In genomic region chr19:3547767-3548282, GRCh38 we compare ENCODE assay signal across 13 cellular contexts. TPM values are rescaled to one million over a fixed set of nuclear protein-coding genes. Genes with fewer than 3 reads are reported as not detected.
"Had no signal": no experiment of that assay in that cellular context is flagged by ENCODE, and none has a peak within 500 bp of the region (broad histone marks: within the 10 kb centered on the region; RNA-seq: fewer than 3 reads in every experiment).

No MANE protein-coding gene starts in this region.

- H3K4me1 ChIP-seq: colonic mucosa, upper lobe of right lung had no signal

- DNase-seq: activated CD4-positive, alpha-beta T cell treated with anti-CD3 and anti-CD28 coated beads for 1 hour; colonic mucosa; effector memory CD8-positive, alpha-beta T cell had no signal

- H3K27me3 ChIP-seq: cardiac muscle cell, colonic mucosa, gastroesophageal sphincter, upper lobe of right lung had no signal

- H3K36me3 ChIP-seq: cardiac muscle cell, colonic mucosa had no signal

- H3K27ac ChIP-seq: cardiac muscle cell, colonic mucosa, gastroesophageal sphincter, upper lobe of right lung had no signal

- H3K27me3 Mint-ChIP-seq: activated naive CD8-positive, alpha-beta T cell treated with anti-CD3 and anti-CD28 coated beads, Interleukin-2, amount 50 U/mL, for 24 hours; effector memory CD8-positive, alpha-beta T cell; T-cell had no signal

- ATAC-seq: activated naive CD8-positive, alpha-beta T cell treated with anti-CD3 and anti-CD28 coated beads, Interleukin-2, amount 50 U/mL, for 24 hours; effector memory CD8-positive, alpha-beta T cell; gastroesophageal sphincter had no signal

- H3K9me3 Mint-ChIP-seq: activated naive CD8-positive, alpha-beta T cell treated with anti-CD3 and anti-CD28 coated beads, Interleukin-2, amount 50 U/mL, for 24 hours; effector memory CD8-positive, alpha-beta T cell; stimulated activated effector memory CD8-positive, alpha-beta T cell treated with anti-CD3 and anti-CD28 coated beads, Interleukin-12 subunit alpha, Interleukin-12 subunit beta, amount 100 ng/mL, for 72 hours; T-cell had no signal

- H3K4me3 Mint-ChIP-seq: activated naive CD8-positive, alpha-beta T cell treated with anti-CD3 and anti-CD28 coated beads, Interleukin-2, amount 50 U/mL, for 24 hours; effector memory CD8-positive, alpha-beta T cell; stimulated activated effector memory CD8-positive, alpha-beta T cell treated with anti-CD3 and anti-CD28 coated beads, Interleukin-12 subunit alpha, Interleukin-12 subunit beta, amount 100 ng/mL, for 72 hours; T-cell had no signal

- H3K9me3 ChIP-seq: colonic mucosa, gastroesophageal sphincter, upper lobe of right lung had no signal

- H3K27ac Mint-ChIP-seq: activated naive CD8-positive, alpha-beta T cell treated with anti-CD3 and anti-CD28 coated beads, Interleukin-2, amount 50 U/mL, for 24 hours; stimulated activated effector memory CD8-positive, alpha-beta T cell treated with anti-CD3 and anti-CD28 coated beads, Interleukin-12 subunit alpha, Interleukin-12 subunit beta, amount 100 ng/mL, for 72 hours; T-cell had no signal

- H3K4me3 ChIP-seq: cardiac muscle cell, colonic mucosa, gastroesophageal sphincter, skin epidermis, upper lobe of right lung had no signal

RNA-seq across cellular contexts. Expression of gene TEKTIP1, which starts 8.9 kb away (rescaled TPM):
- total RNA-seq: epithelial cell of proximal tubule, gastroesophageal sphincter had no signal
- polyA plus RNA-seq: keratinocyte, liver had no signal

RNA-seq across cellular contexts. Expression of gene GIPC3, which starts 37.5 kb away (rescaled TPM):
- total RNA-seq: epithelial cell of proximal tubule had no signal
- polyA plus RNA-seq: keratinocyte had no signal
